Comparison of ENCODE assay signal across 26 cellular contexts in the genomic region with DNA sequence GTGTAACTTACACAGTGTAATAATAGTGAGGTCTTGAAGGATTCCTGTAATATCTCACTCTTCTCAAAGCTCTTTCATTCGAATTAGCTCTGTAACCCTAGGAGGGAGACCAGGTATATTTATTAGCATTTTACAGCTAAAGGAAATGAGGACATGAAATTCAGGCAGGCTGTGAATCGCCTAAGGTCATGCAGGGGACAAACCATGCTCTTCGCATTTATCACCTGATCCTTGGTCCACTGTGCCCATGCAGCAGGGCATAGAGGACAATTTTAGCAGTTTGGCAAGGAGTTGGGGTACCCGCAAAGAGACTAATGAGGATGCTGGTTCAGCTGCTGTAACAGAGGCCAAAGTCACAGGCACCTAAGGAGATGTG. TPM values are rescaled to one million over a fixed set of nuclear protein-coding genes. Genes with fewer than 3 reads are reported as not detected.
"Had no signal": no experiment of that assay in that cellular context is flagged by ENCODE, and none has a peak within 500 bp of the region (broad histone marks: within the 10 kb centered on the region; RNA-seq: fewer than 3 reads in every experiment).

No MANE protein-coding gene starts in this region.

- H3K9me3 Mint-ChIP-seq: activated CD4-positive, alpha-beta memory T cell treated with anti-CD3 and anti-CD28 coated beads for 36 hours; activated CD4-positive, alpha-beta T cell treated with anti-CD3 and anti-CD28 coated beads, Interleukin-2, amount 10 ng/mL, durations not matched to agents 24 days and 14 days; activated naive CD4-positive, alpha-beta T cell treated with anti-CD3 and anti-CD28 coated beads for 36 hours; activated naive CD8-positive, alpha-beta T cell treated with anti-CD3 and anti-CD28 coated beads, Interleukin-2, amount 10 ng/mL, durations not matched to agents 7 days and 5 days; activated T-helper 1 cell treated with anti-CD3 and anti-CD28 coated beads, Interleukin-12 subunit alpha, Interleukin-12 subunit beta, Interleukin-2, Interleukin-4 antibody, amounts not matched to agents 30 ng/mL and 10 ng/mL and 1 ng/mL, durations not matched to agents 14 hours and 24 hours and 36 hours; effector memory CD8-positive, alpha-beta T cell; natural killer cell; stimulated activated naive B cell treated with anti-CD40 and anti-IgM and Interleukin-4, amounts not matched to agents 10 μg/mL and 1 μg/mL and 100 μg/mL, for 72 hours had no signal

- H3K27ac ChIP-seq: lower lobe of right lung, right atrium auricular region, stomach, tibial artery had no signal

- ATAC-seq: effector memory CD8-positive, alpha-beta T cell; left lobe of liver; lower lobe of right lung; natural killer cell; stimulated activated naive B cell treated with anti-CD40 and anti-IgM and Interleukin-4, amounts not matched to agents 10 μg/mL and 1 μg/mL and 100 μg/mL, for 72 hours had no signal

- H3K36me3 Mint-ChIP-seq: activated CD4-positive, alpha-beta memory T cell treated with anti-CD3 and anti-CD28 coated beads for 36 hours; activated naive CD8-positive, alpha-beta T cell treated with anti-CD3 and anti-CD28 coated beads, Interleukin-2, amount 10 ng/mL, durations not matched to agents 7 days and 5 days; natural killer cell; stimulated activated naive B cell treated with anti-CD40 and anti-IgM and Interleukin-4, amounts not matched to agents 10 μg/mL and 1 μg/mL and 100 μg/mL, for 72 hours had no signal

- H3K4me3 Mint-ChIP-seq: activated CD4-positive, alpha-beta memory T cell treated with anti-CD3 and anti-CD28 coated beads for 36 hours; activated CD4-positive, alpha-beta T cell treated with anti-CD3 and anti-CD28 coated beads, Interleukin-2, amount 10 ng/mL, durations not matched to agents 24 days and 14 days; activated naive CD4-positive, alpha-beta T cell treated with anti-CD3 and anti-CD28 coated beads for 36 hours; activated naive CD8-positive, alpha-beta T cell treated with anti-CD3 and anti-CD28 coated beads, Interleukin-2, amount 10 ng/mL, durations not matched to agents 7 days and 5 days; activated T-helper 1 cell treated with anti-CD3 and anti-CD28 coated beads, Interleukin-12 subunit alpha, Interleukin-12 subunit beta, Interleukin-2, Interleukin-4 antibody, amounts not matched to agents 30 ng/mL and 10 ng/mL and 1 ng/mL, durations not matched to agents 14 hours and 24 hours and 36 hours; effector memory CD8-positive, alpha-beta T cell; natural killer cell; stimulated activated naive B cell treated with anti-CD40 and anti-IgM and Interleukin-4, amounts not matched to agents 10 μg/mL and 1 μg/mL and 100 μg/mL, for 72 hours had no signal

- H3K27ac Mint-ChIP-seq: activated CD4-positive, alpha-beta memory T cell treated with anti-CD3 and anti-CD28 coated beads for 36 hours; activated CD4-positive, alpha-beta T cell treated with anti-CD3 and anti-CD28 coated beads, Interleukin-2, amount 10 ng/mL, durations not matched to agents 24 days and 14 days; activated naive CD4-positive, alpha-beta T cell treated with anti-CD3 and anti-CD28 coated beads for 36 hours; activated naive CD8-positive, alpha-beta T cell treated with anti-CD3 and anti-CD28 coated beads, Interleukin-2, amount 10 ng/mL, durations not matched to agents 7 days and 5 days; activated T-helper 1 cell treated with anti-CD3 and anti-CD28 coated beads, Interleukin-12 subunit alpha, Interleukin-12 subunit beta, Interleukin-2, Interleukin-4 antibody, amounts not matched to agents 30 ng/mL and 10 ng/mL and 1 ng/mL, durations not matched to agents 14 hours and 24 hours and 36 hours; effector memory CD8-positive, alpha-beta T cell; natural killer cell; stimulated activated naive B cell treated with anti-CD40 and anti-IgM and Interleukin-4, amounts not matched to agents 10 μg/mL and 1 μg/mL and 100 μg/mL, for 72 hours had no signal

- H3K4me1 Mint-ChIP-seq: activated CD4-positive, alpha-beta T cell treated with anti-CD3 and anti-CD28 coated beads, Interleukin-2, amount 10 ng/mL, durations not matched to agents 24 days and 14 days; stimulated activated naive B cell treated with anti-CD40 and anti-IgM and Interleukin-4, amounts not matched to agents 10 μg/mL and 1 μg/mL and 100 μg/mL, for 72 hours had no signal

- DNase-seq: activated CD4-positive, alpha-beta memory T cell treated with anti-CD3 and anti-CD28 coated beads for 36 hours; activated CD4-positive, alpha-beta T cell treated with anti-CD3 and anti-CD28 coated beads, Interleukin-2, amount 10 ng/mL, durations not matched to agents 24 days and 14 days; activated CD4-positive, CD25-positive, alpha-beta regulatory T cell treated with anti-CD3 and anti-CD28 coated beads, Interleukin-2, amount 50 U/mL, for 72 hours; activated CD8-positive, alpha-beta memory T cell treated with anti-CD3 and anti-CD28 coated beads, Interleukin-2, amount 50 U/mL, for 4 hours; activated effector memory CD4-positive, alpha-beta T cell treated with anti-CD3 and anti-CD28 coated beads, Interleukin-2, amount 50 U/mL, for 16 hours; activated naive CD4-positive, alpha-beta T cell treated with anti-CD3 and anti-CD28 coated beads for 36 hours; activated naive CD8-positive, alpha-beta T cell treated with anti-CD3 and anti-CD28 coated beads, Interleukin-2, amount 10 ng/mL, durations not matched to agents 7 days and 5 days; activated T-cell treated with anti-CD3 and anti-CD28 coated beads, Interleukin-2, amount 50 U/mL, for 1 hour; caudate nucleus; cortex of kidney; effector memory CD8-positive, alpha-beta T cell; erythroblast; foreskin fibroblast; head of caudate nucleus; hippocampal formation; lower lobe of right lung; mesenchymal stem cell; natural killer cell; stimulated activated CD4-positive, alpha-beta T cell treated with anti-CD3 and anti-CD28 coated beads, Interleukin-1b, Interleukin-23, amount 100 ng/mL, for 48 hours; stimulated activated naive B cell treated with anti-CD40 and anti-IgM and Interleukin-4, amounts not matched to agents 10 μg/mL and 1 μg/mL and 100 μg/mL, for 72 hours; stomach; T1000; tibial artery had no signal

RNA-seq across cellular contexts. Expression of gene LAMB1, which starts 14.8 kb away (rescaled TPM):
- total RNA-seq: activated CD4-positive, alpha-beta memory T cell treated with anti-CD3 and anti-CD28 coated beads for 36 hours; activated CD4-positive, alpha-beta T cell treated with anti-CD3 and anti-CD28 coated beads, Interleukin-2, amount 10 ng/mL, durations not matched to agents 24 days and 14 days; activated naive CD8-positive, alpha-beta T cell treated with anti-CD3 and anti-CD28 coated beads, Interleukin-2, amount 10 ng/mL, durations not matched to agents 7 days and 5 days; activated T-helper 1 cell treated with anti-CD3 and anti-CD28 coated beads, Interleukin-12 subunit alpha, Interleukin-12 subunit beta, Interleukin-2, Interleukin-4 antibody, amounts not matched to agents 30 ng/mL and 10 ng/mL and 1 ng/mL, durations not matched to agents 14 hours and 24 hours and 36 hours; natural killer cell had no signal
